ENCODE assay signal across 9 cellular contexts in the genomic region with DNA sequence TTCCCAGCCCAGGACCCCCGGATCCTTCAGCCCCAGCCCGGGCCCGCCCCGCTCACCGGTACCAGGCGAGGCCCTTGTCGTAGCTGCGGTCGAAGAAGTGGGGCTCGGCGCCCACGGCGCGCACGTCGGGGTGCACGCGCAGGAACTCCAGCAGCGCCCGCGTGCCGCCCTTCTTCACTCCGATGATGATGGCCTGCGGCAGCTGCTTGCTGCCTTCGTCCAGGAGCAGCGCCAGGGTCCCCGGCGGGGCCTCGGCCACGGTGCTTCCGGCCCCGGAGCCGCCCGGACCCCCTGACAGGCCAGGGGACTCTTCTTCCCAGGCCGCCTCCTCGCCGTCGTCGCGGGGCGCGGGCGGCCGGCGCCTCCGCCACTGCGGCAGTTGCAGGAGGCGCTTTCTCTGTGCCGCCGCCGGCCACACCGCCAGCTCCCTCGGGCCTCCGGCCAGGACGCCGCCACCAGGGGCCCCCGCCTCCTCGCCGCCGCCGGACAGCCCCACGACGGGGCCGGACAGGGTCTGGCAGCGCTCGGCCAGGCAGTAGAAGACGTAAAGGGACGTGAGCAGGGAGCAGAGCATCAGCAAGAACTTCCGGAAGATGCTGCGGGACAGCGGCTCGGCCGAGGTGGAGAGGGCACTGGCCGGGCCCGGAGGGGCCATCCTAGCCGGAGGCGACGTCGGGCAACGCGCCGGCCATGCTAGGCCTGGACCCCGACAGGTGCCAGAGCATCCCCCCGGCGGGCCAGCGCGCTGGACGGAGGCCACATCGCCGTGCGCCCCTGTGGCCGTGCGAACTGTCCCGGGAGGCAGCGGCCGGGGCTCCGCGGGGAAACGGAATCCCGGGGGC. TPM values are rescaled to one million over a fixed set of nuclear protein-coding genes. Genes with fewer than 3 reads are reported as not detected.
A peak's percentile ranks its signal among the peaks of the same experiment; 100 is the strongest.
DNase-seq lines count a peak whose midpoint lies in the region; ATAC-seq, FAIRE-seq and TF ChIP-seq lines count a peak whose summit lies in the region.
"Had no signal": no experiment of that assay in that cellular context is flagged by ENCODE, and none has a peak within 500 bp of the region (broad histone marks: within the 10 kb centered on the region; RNA-seq: fewer than 3 reads in every experiment).

No MANE protein-coding gene starts in this region.

- no peak for FAIRE-seq in astrocyte (lab: Jason Lieb, UNC)

- TF ChIP-seq CTCF in GM23338 (conservative IDR thresholded peaks at IDR 0.05; ENCODE audit: low read depth in 2 of 2): no peak
- TF ChIP-seq CTCF in astrocyte (IDR thresholded peaks at IDR 0.05; ENCODE audit: insufficient read depth, low read depth, low read length): no peak
- TF ChIP-seq CTCF in CD4-positive, alpha-beta T cell (IDR thresholded peaks at IDR 0.05): no peak

- peak; percentile 16 for ATAC-seq in GM23338
- no peak for ATAC-seq in GM18520 (IDR thresholded peaks at IDR 0.05; ENCODE audit: unreplicated experiment)
- no peak for ATAC-seq in CD4-positive, alpha-beta T cell (ENCODE audit: poor library complexity)
- ATAC-seq in GM21447 (IDR thresholded peaks at IDR 0.05; ENCODE audit: unreplicated experiment): no peak

- CTCF ChIA-PET in CD4-positive, alpha-beta T cell (lab: Charles Lee): no interaction called here

- H3K4me3 Mint-ChIP-seq in GM23338 (peak overlapping the region; percentile 74), astrocyte (ENCODE audit: unreplicated experiment) (peak overlapping the region; percentile 87)
- no peak overlapping the region for H3K4me3 Mint-ChIP-seq in CD4-positive, alpha-beta T cell

- H3K9me2 ChIP-seq in GM23338 (ENCODE audit: insufficient read depth): no peaks in the 10 kb centered on the region

- H3K4me1 Mint-ChIP-seq in GM23338 (peaks cover 24% of the 10 kb centered on the region), astrocyte (ENCODE audit: low read depth, unreplicated experiment) (peaks cover 14% of the 10 kb centered on the region)
- peaks cover 13% of the 10 kb centered on the region for H3K4me1 Mint-ChIP-seq in CD4-positive, alpha-beta T cell (ENCODE audit: low read depth)

- H3K27me3 ChIP-seq in GM23338 (ENCODE audit: insufficient read depth) (peaks cover 27% of the 10 kb centered on the region), astrocyte (ENCODE audit: insufficient read depth, low read length) (no peaks in the 10 kb centered on the region)
- H3K27me3 ChIP-seq in CD4-positive, alpha-beta T cell (ENCODE audit: control insufficient read depth, insufficient read depth, low read length): peaks cover 51% of the 10 kb centered on the region

- H3K4me3 ChIP-seq in GM23338: peak overlapping the region; percentile 72
- peak overlapping the region; percentile 87 for H3K4me3 ChIP-seq in astrocyte (ENCODE audit: insufficient read depth, low read depth, low read length)
- peak overlapping the region; percentile 65 for H3K4me3 ChIP-seq in iPS-11a (ENCODE audit: low read depth, low read length)
- peak overlapping the region; percentile 86 for H3K4me3 ChIP-seq in skeletal muscle cell (ENCODE audit: low read depth, low read length)

- H3K36me3 Mint-ChIP-seq in GM23338 (ENCODE audit: low read depth) (peaks cover 6% of the 10 kb centered on the region; the same call in 1 of the 3 replicates), astrocyte (ENCODE audit: low read depth, unreplicated experiment) (peaks cover 4% of the 10 kb centered on the region)
- H3K36me3 Mint-ChIP-seq in CD4-positive, alpha-beta T cell (ENCODE audit: low read depth): no peaks in the 10 kb centered on the region

- DNase-seq in GM23338 (ENCODE audit: low spot score): peak; percentile 47
- no peak for DNase-seq in astrocyte (ENCODE audit: low read depth)
- DNase-seq in skeletal muscle cell (ENCODE audit: low read depth): no peak
- DNase-seq in CD4-positive, alpha-beta T cell: no peak
- no peak for DNase-seq in effector CD4-positive, alpha-beta T cell
- DNase-seq: stimulated activated naive CD4-positive, alpha-beta T cell treated with Interleukin-2 at 50 U/mL for 16 hours had no signal

- H3K36me3 ChIP-seq in GM23338 (ENCODE audit: insufficient read depth) (no peaks in the 10 kb centered on the region), astrocyte (ENCODE audit: insufficient read depth, low read length) (no peaks in the 10 kb centered on the region)

- intact Hi-C loops in CD4-positive, alpha-beta T cell (cut with DNase I, micrococcal nuclease): no loop called here

- H3K9me3 ChIP-seq in astrocyte (ENCODE audit: insufficient read depth, low read depth, low read length): no peaks in the 10 kb centered on the region
- H3K9me3 ChIP-seq in CD4-positive, alpha-beta T cell (ENCODE audit: control insufficient read depth, low read length): no peaks in the 10 kb centered on the region

- H2AFZ ChIP-seq in GM23338 (peak overlapping the region; percentile 34), astrocyte (ENCODE audit: low read depth, low read length) (peak overlapping the region; percentile 62)

- H3F3A ChIP-seq in GM23338 (replicated peaks; ENCODE audit: low read depth): no peaks in the 10 kb centered on the region

- H3K27me3 Mint-ChIP-seq in GM23338 (ENCODE audit: insufficient read depth, low read depth, poor library complexity) (peaks cover 21% of the 10 kb centered on the region), astrocyte (ENCODE audit: low read depth, unreplicated experiment) (peaks cover 11% of the 10 kb centered on the region)
- H3K27me3 Mint-ChIP-seq in CD4-positive, alpha-beta T cell: peaks cover 69% of the 10 kb centered on the region

- H3K79me2 ChIP-seq in GM23338 (replicated peaks; ENCODE audit: insufficient read depth) (peaks cover 22% of the 10 kb centered on the region), astrocyte (ENCODE audit: insufficient read depth, low read length) (peaks cover 60% of the 10 kb centered on the region)

- H3K4me1 ChIP-seq in GM23338 (ENCODE audit: insufficient read depth) (peaks cover 20% of the 10 kb centered on the region; the same call in 1 of the 2 replicates), astrocyte (ENCODE audit: insufficient read depth, low read length) (peaks cover 13% of the 10 kb centered on the region)

- H3K27ac Mint-ChIP-seq in GM23338: no peak overlapping the region
- no peak overlapping the region for H3K27ac Mint-ChIP-seq in astrocyte (ENCODE audit: unreplicated experiment)
- no peak overlapping the region for H3K27ac Mint-ChIP-seq in CD4-positive, alpha-beta T cell

- H3K9me3 Mint-ChIP-seq in GM23338 (peaks cover 3% of the 10 kb centered on the region; the same call in 1 of the 3 replicates), astrocyte (ENCODE audit: unreplicated experiment) (peaks cover 2% of the 10 kb centered on the region)
- H3K9me3 Mint-ChIP-seq in CD4-positive, alpha-beta T cell: no peaks in the 10 kb centered on the region

- H3K4me2 ChIP-seq in GM23338 (peak overlapping the region; percentile 89), astrocyte (ENCODE audit: low read length) (peak overlapping the region; percentile 92)

- H3K9ac ChIP-seq in astrocyte (ENCODE audit: low read length): peak overlapping the region; percentile 92

- POLR2A ChIA-PET in CD4-positive, alpha-beta T cell (lab: Charles Lee): no interaction called here

- no peak overlapping the region for H3K27ac ChIP-seq in GM23338 (ENCODE audit: low read depth)
- H3K27ac ChIP-seq in astrocyte (ENCODE audit: low read depth, low read length): peak overlapping the region; percentile 85
- no peak overlapping the region for H3K27ac ChIP-seq in CD4-positive, alpha-beta T cell (ENCODE audit: low read depth, low read length)

- no peaks in the 10 kb centered on the region for H4K20me1 ChIP-seq in GM23338 (replicated peaks; ENCODE audit: insufficient read depth)
- H4K20me1 ChIP-seq in astrocyte (ENCODE audit: insufficient read depth, low read length): no peaks in the 10 kb centered on the region

TF ChIP-seq in GM23338, 12 proteins besides CTCF, POLR2A, EP300 and RAD21 (continues in another document):
- TF ChIP-seq ZNF331 (CRISPR knock-in tag; IDR thresholded peaks at IDR 0.05; ENCODE audit: low read depth): no peak

RNA-seq across cellular contexts. Expression of gene HS3ST3A1, which starts 1.0 kb away (rescaled TPM):
- total RNA-seq in GM23338 (2014; rRNA removed; shearing (Covaris generic)): 17.6 and 24.1 TPM in 2 replicates
- 5.4 and 6.1 TPM in 2 replicates for polyA plus RNA-seq in GM23338 (2016; fragmentation: Nextera tagmentation; extraction: Ambion mirVana)
- 7.6 and 8.7 TPM in 2 replicates for total RNA-seq in astrocyte
- total RNA-seq in CD4-positive, alpha-beta T cell: 1 to 10 TPM in 1 of 2 experiments, under 1 TPM in 1; 0.22 to 1.2 TPM
